1 cellular context compared by ENCODE assay signal in the genomic region with DNA sequence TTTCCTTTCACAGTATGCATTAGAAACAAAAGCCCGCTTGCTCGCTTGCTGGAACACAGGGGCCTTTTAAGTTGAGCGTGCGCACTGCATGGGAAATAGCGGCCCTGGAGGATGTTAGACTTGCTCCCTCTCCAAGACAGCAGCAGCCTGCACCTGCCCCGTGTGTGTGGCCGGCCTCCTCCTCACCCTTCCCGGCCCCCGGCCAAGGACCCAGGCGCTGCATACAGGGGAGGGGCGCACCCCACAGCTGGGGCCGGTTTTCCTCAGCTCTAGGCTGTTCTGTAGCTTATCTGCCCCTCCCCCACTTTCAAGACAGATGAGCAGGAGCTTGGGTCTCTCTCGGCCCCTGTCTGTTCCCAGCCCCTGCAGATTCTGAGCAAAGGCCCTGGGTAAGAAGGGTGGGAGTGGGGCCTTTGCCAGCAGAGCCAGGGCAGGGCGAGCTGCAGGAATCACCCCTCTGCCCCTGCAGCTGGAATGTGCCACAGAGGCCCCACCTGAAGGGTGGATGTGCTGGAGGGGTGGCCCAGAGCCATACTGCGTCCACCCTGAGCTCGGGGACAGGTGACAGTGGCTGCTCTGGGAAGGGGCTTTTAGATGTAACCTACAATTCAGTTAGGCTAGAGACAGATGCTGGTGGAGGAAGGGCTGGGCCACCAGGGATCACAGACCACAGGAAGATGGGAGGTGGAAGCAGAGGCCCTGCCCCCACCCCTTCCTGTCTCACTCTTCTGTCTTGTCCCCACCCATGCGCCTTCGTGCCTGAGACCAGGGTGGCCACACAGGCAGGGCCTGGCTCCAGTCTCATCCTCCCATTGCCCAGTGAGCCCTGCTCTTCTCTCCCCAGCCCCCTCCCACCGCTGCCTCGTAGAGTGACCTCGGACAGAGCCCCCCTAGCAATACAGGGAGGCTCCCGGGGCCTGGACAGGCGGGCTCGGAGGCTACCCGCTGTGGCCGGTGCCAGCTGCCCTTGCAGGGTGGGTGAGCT.
TF ChIP-seq lines count a peak whose summit lies in the region.

No MANE protein-coding gene starts in this region.

TF ChIP-seq in HepG2, 621 proteins besides CTCF, POLR2A, EP300 and RAD21 (continued from another document):
- TF ChIP-seq ZNF710 (CRISPR knock-in tag; IDR thresholded peaks at IDR 0.05; ENCODE audit: borderline replicate concordance): no peak
- no peak for TF ChIP-seq BCL6 (CRISPR knock-in tag; IDR thresholded peaks at IDR 0.05)
- TF ChIP-seq, protein P1, sequence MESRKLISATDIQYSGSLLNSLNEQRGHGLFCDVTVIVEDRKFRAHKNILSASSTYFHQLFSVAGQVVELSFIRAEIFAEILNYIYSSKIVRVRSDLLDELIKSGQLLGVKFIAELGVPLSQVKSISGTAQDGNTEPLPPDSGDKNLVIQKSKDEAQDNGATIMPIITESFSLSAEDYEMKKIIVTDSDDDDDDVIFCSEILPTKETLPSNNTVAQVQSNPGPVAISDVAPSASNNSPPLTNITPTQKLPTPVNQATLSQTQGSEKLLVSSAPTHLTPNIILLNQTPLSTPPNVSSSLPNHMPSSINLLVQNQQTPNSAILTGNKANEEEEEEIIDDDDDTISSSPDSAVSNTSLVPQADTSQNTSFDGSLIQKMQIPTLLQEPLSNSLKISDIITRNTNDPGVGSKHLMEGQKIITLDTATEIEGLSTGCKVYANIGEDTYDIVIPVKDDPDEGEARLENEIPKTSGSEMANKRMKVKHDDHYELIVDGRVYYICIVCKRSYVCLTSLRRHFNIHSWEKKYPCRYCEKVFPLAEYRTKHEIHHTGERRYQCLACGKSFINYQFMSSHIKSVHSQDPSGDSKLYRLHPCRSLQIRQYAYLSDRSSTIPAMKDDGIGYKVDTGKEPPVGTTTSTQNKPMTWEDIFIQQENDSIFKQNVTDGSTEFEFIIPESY (CRISPR knock-in tag; IDR thresholded peaks at IDR 0.05): no peak
- no peak for TF ChIP-seq PRMT3 (CRISPR knock-in tag; IDR thresholded peaks at IDR 0.05; ENCODE audit: borderline replicate concordance, low read depth)
- TF ChIP-seq EHMT2 (IDR thresholded peaks at IDR 0.05; ENCODE audit: borderline replicate concordance, low read depth, low read length): no peak
- TF ChIP-seq MXI1 (IDR thresholded peaks at IDR 0.05; ENCODE audit: borderline replicate concordance, low read depth, low read length): no peak
